In genomic region chr15:63188937-63189871, GRCh38 we compare ENCODE assay signal across 8 cellular contexts. TPM values are rescaled to one million over a fixed set of nuclear protein-coding genes. Genes with fewer than 3 reads are reported as not detected.
A peak's percentile ranks its signal among the peaks of the same experiment; 100 is the strongest.
DNase-seq lines count a peak whose midpoint lies in the region; ATAC-seq, FAIRE-seq and TF ChIP-seq lines count a peak whose summit lies in the region.

Gene RAB8B, plus strand, starts transcription at chr15:63189606. Its CDS starts 19 bp downstream, at chr15:63189625.

- peak; percentile 62 for DNase-seq in GM19239 (ENCODE audit: insufficient read length, low spot score)
- peak; percentile 91 to 98 for DNase-seq in NCI-H526 (lab: John Stamatoyannopoulos, UW)
- peak; percentile 99 for DNase-seq in activated CD4-positive, alpha-beta T cell treated with anti-CD3 and anti-CD28 coated beads, Interleukin-2, amount 10 ng/mL, durations not matched to agents 24 days and 14 days
- peak; percentile 99 for DNase-seq in colonic mucosa
- peak; percentile 98 to 99 (median 98) for DNase-seq in stimulated activated CD4-positive, alpha-beta T cell treated with anti-CD3 and anti-CD28 coated beads, Interleukin-1b, Interleukin-23, amount 100 ng/mL, for 24 hours (ENCODE audit: low read depth in 4 of 4, low spot score in 1 of 4)

- H3K9ac ChIP-seq in BLaER1 (peak within 1 kb of the TSS; percentile 88), colonic mucosa (ENCODE audit: low read depth in 2 of 2, low read length in 2 of 2) (peak within 1 kb of the TSS; percentile 76 to 92)

- H3K9me3 ChIP-seq in BLaER1: no peaks in the 10 kb centered on the region
- H3K9me3 ChIP-seq in colonic mucosa: no peaks in the 10 kb centered on the region

- peak; percentile 69 for ATAC-seq in HG03457 (IDR thresholded peaks at IDR 0.05; ENCODE audit: unreplicated experiment)

- no peaks in the 10 kb centered on the region for H3K9me3 Mint-ChIP-seq in activated CD4-positive, alpha-beta T cell treated with anti-CD3 and anti-CD28 coated beads, Interleukin-2, amount 10 ng/mL, durations not matched to agents 24 days and 14 days

- FAIRE-seq in GM19239 (lab: Jason Lieb, UNC): peak; percentile 86

- H3K27me3 Mint-ChIP-seq in activated CD4-positive, alpha-beta T cell treated with anti-CD3 and anti-CD28 coated beads, Interleukin-2, amount 10 ng/mL, durations not matched to agents 24 days and 14 days: peaks cover 6% of the 10 kb centered on the region

- H3K4me1 ChIP-seq in BLaER1: peaks cover 45% of the 10 kb centered on the region
- H3K4me1 ChIP-seq in colonic mucosa: no peaks in the 10 kb centered on the region

- H3K27ac ChIP-seq in BLaER1 (peak within 1 kb of the TSS; percentile 81), colonic mucosa (peak within 1 kb of the TSS; percentile 65), layer of hippocampus (ENCODE audit: low read depth, low read length) (peak within 1 kb of the TSS; percentile 89)

- no peaks in the 10 kb centered on the region for H3K27me3 ChIP-seq in BLaER1
- no peaks in the 10 kb centered on the region for H3K27me3 ChIP-seq in colonic mucosa
- no peaks in the 10 kb centered on the region for H3K27me3 ChIP-seq in layer of hippocampus (ENCODE audit: control insufficient read depth, insufficient read depth, low read length)

- peaks cover 39% of the 10 kb centered on the region for H3K4me1 Mint-ChIP-seq in activated CD4-positive, alpha-beta T cell treated with anti-CD3 and anti-CD28 coated beads, Interleukin-2, amount 10 ng/mL, durations not matched to agents 24 days and 14 days

- H3K4me3 ChIP-seq in BLaER1 (peak within 1 kb of the TSS; percentile 79), colonic mucosa (peak within 1 kb of the TSS; percentile 56)

- H3K36me3 ChIP-seq in BLaER1: no peaks in the 10 kb centered on the region
- H3K36me3 ChIP-seq in colonic mucosa: no peaks in the 10 kb centered on the region

- peak within 1 kb of the TSS; percentile 92 for H3K4me3 Mint-ChIP-seq in activated CD4-positive, alpha-beta T cell treated with anti-CD3 and anti-CD28 coated beads, Interleukin-2, amount 10 ng/mL, durations not matched to agents 24 days and 14 days

- H4K20me1 ChIP-seq in BLaER1: peaks cover 10% of the 10 kb centered on the region

- H3K36me3 Mint-ChIP-seq in activated CD4-positive, alpha-beta T cell treated with anti-CD3 and anti-CD28 coated beads, Interleukin-2, amount 10 ng/mL, durations not matched to agents 24 days and 14 days (ENCODE audit: low read depth): peaks cover 30% of the 10 kb centered on the region

- intact Hi-C loops in activated CD4-positive, alpha-beta T cell treated with anti-CD3 and anti-CD28 coated beads, Interleukin-2, amount 10 ng/mL, durations not matched to agents 24 days and 14 days (cut with micrococcal nuclease): loop anchor here (1.0 to 2.0 kb wide), 4 partner anchors 32 to 88 kb away; partner anchors contain the start of genes APH1B and RPS27L
- intact Hi-C loops in colonic mucosa (cut with DNase I): no loop called here

- H3K4me2 ChIP-seq in BLaER1: peak within 1 kb of the TSS; percentile 98

- peak within 1 kb of the TSS; percentile 92 for H3K27ac Mint-ChIP-seq in activated CD4-positive, alpha-beta T cell treated with anti-CD3 and anti-CD28 coated beads, Interleukin-2, amount 10 ng/mL, durations not matched to agents 24 days and 14 days

- no peak for TF ChIP-seq CTCF in colonic mucosa (IDR thresholded peaks at IDR 0.05)

RNA-seq across cellular contexts. Expression of gene RAB8B, which starts in this region (rescaled TPM):
- total RNA-seq in activated CD4-positive, alpha-beta T cell treated with anti-CD3 and anti-CD28 coated beads, Interleukin-2, amount 10 ng/mL, durations not matched to agents 24 days and 14 days: 186 and 187 TPM in 2 replicates
- total RNA-seq in colonic mucosa: 10 to 100 TPM in 1 of 2 donors, 1 to 10 TPM in 1; 7.4 to 18.0 TPM

Comparison
In these comparisons a context has a peak if more than half of its experiments do, and no peak if none do; other contexts are left out.
1. Peak in every context shown above with its lines: DNase-seq, ATAC-seq, H3K4me3 ChIP-seq and H3K27ac ChIP-seq.